ENCODE assay signal across 8 cellular contexts in the genomic region with DNA sequence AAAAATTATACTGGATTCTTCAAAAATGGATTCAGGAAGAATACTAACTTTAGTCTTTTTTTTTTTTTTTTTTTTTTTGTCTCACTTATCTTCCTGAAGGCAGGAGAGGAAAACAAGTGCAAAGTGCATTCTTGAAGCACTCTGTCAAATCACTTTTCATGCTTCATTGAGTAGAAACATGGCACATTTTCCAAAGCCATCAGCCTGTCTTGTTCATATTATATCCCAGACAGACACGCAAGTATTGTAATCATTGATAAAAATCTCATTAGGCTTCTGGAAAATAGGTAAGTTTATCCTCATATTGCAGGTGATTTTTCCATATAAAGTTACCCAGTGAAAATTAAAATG. TPM values are rescaled to one million over a fixed set of nuclear protein-coding genes. Genes with fewer than 3 reads are reported as not detected.
DNase-seq lines count a peak whose midpoint lies in the region; ATAC-seq, FAIRE-seq and TF ChIP-seq lines count a peak whose summit lies in the region.

No MANE protein-coding gene starts in this region.

- peak overlapping the region; percentile 50 for H3K27ac ChIP-seq in HepG2 (ENCODE audit: extremely low read length, insufficient read depth, low read length)
- H3K27ac ChIP-seq in right lobe of liver = no peak overlapping the region
- no peak overlapping the region for H3K27ac ChIP-seq in astrocyte (ENCODE audit: low read depth, low read length)
- no peak overlapping the region for H3K27ac ChIP-seq in upper lobe of right lung

- 85% methylated on average over 1 of the region's 1 CpG for WGBS in HepG2 (ENCODE audit: low lambda C conversion rate)
- 100% methylated on average over 1 of the region's 1 CpG for WGBS in right lobe of liver (ENCODE audit: insufficient coverage, low coverage, low lambda C conversion rate, missing lambda C conversion rate)

- H3K4me3 ChIP-seq in HepG2 (replicated peaks in 1 of 3; ENCODE audit: insufficient read depth in 1 of 3, low read depth in 2 of 3, low read length in 3 of 3) = peak overlapping the region; percentile 77 to 84 (median 83); a peak in 5 of 6 replicates
- H3K4me3 ChIP-seq in right lobe of liver = no peak overlapping the region
- H3K4me3 ChIP-seq in astrocyte (ENCODE audit: insufficient read depth, low read depth, low read length) = no peak overlapping the region
- peak overlapping the region; percentile 28 for H3K4me3 ChIP-seq in upper lobe of right lung

- H3K27me3 ChIP-seq in HepG2 (ENCODE audit: control insufficient read depth in 1 of 2, insufficient read depth in 2 of 2, low read length in 2 of 2) (no peaks in the 10 kb centered on the region; a peak in 1 of 5 replicates), right lobe of liver (no peaks in the 10 kb centered on the region), astrocyte (ENCODE audit: insufficient read depth, low read length) (no peaks in the 10 kb centered on the region), upper lobe of right lung (no peaks in the 10 kb centered on the region)

- intact Hi-C loops in HepG2 (cut with micrococcal nuclease; ENCODE audit: unreplicated experiment) = loop anchor here (2.0 kb wide), 2 partner anchors 181 to 189 kb away; partner anchors contain the start of gene NUDT6
- intact Hi-C loops in right lobe of liver (cut with DNase I) = no loop called here
- intact Hi-C loops in upper lobe of right lung (cut with DNase I) = no loop called here

- peaks cover 5% of the 10 kb centered on the region for H3K4me1 Mint-ChIP-seq in astrocyte (ENCODE audit: low read depth, unreplicated experiment)

- no peaks in the 10 kb centered on the region for H3K27me3 Mint-ChIP-seq in astrocyte (ENCODE audit: low read depth, unreplicated experiment)

- no peak for TF ChIP-seq CTCF in HepG2 (CRISPR knock-in tag; IDR thresholded peaks at IDR 0.05)
- TF ChIP-seq CTCF in right lobe of liver (IDR thresholded peaks at IDR 0.05) = no peak
- no peak for TF ChIP-seq CTCF in astrocyte (IDR thresholded peaks at IDR 0.05; ENCODE audit: insufficient read depth, low read depth, low read length)
- no peak for TF ChIP-seq CTCF in upper lobe of right lung (IDR thresholded peaks at IDR 0.05)

- H3K9me3 ChIP-seq in HepG2 (ENCODE audit: low read length) = peaks cover 7% of the 10 kb centered on the region; the same call in 1 of the 2 replicates
- H3K9me3 ChIP-seq in right lobe of liver = no peaks in the 10 kb centered on the region
- no peaks in the 10 kb centered on the region for H3K9me3 ChIP-seq in astrocyte (ENCODE audit: insufficient read depth, low read depth, low read length)
- H3K9me3 ChIP-seq in upper lobe of right lung = no peaks in the 10 kb centered on the region

- H3K79me2 ChIP-seq in HepG2 (ENCODE audit: insufficient read depth, low read length) (no peaks in the 10 kb centered on the region), astrocyte (ENCODE audit: insufficient read depth, low read length) (no peaks in the 10 kb centered on the region)

- no TSS peak for BruUV-seq in HepG2 (replicated peaks; lab: Mats Ljungman, UMichigan)

- no peak for TF ChIP-seq EP300 in HepG2 (IDR thresholded peaks at IDR 0.05; ENCODE audit: low read depth in 2 of 2, low read length in 2 of 2)
- TF ChIP-seq EP300 in HepG2 (CRISPR knock-in tag; IDR thresholded peaks at IDR 0.05; ENCODE audit: borderline replicate concordance) = no peak

- no peak for TF ChIP-seq POLR2A in HepG2 (IDR thresholded peaks at IDR 0.05; ENCODE audit: insufficient read depth in 1 of 2, low read depth in 2 of 2, low read length in 2 of 2)
- TF ChIP-seq POLR2A in right lobe of liver (IDR thresholded peaks at IDR 0.05) = no peak

- in situ Hi-C loops in HepG2 (cut with HindIII; ENCODE audit: extremely low pct_ligation_motif_present, low pct_unique_long_range_greater_than_20kb) = no loop called here

- DNase-seq in HepG2 (ENCODE audit: low spot score) (no peak), right lobe of liver (no peak), astrocyte (ENCODE audit: low read depth) (no peak), left kidney (ENCODE audit: low read depth, low spot score) (peak; percentile 15), upper lobe of right lung (no peak), left lobe of liver (ENCODE audit: low spot score) (no peak), NCI-H748 (lab: John Stamatoyannopoulos, UW; ENCODE audit: unreplicated experiment) (no peak)

- POLR2A ChIA-PET in HepG2 (lab: Yijun Ruan, JAX) = no interaction called here

- peaks cover 3% of the 10 kb centered on the region for H3K36me3 Mint-ChIP-seq in astrocyte (ENCODE audit: low read depth, unreplicated experiment)

- H3K27ac Mint-ChIP-seq in astrocyte (ENCODE audit: unreplicated experiment) = peak overlapping the region; percentile 87

- H3K4me1 ChIP-seq in HepG2 (ENCODE audit: insufficient read depth, low read length) (peaks cover 15% of the 10 kb centered on the region), right lobe of liver (peaks cover 0 to 4% (median 3%) of the 10 kb centered on the region in 4 donors), astrocyte (ENCODE audit: insufficient read depth, low read length) (peaks cover 6% of the 10 kb centered on the region), upper lobe of right lung (peaks cover 9% of the 10 kb centered on the region)

- H3K9ac ChIP-seq in HepG2 (ENCODE audit: insufficient read depth, low read depth, low read length) = peak overlapping the region; percentile 63; the same call in 1 of the 2 replicates
- H3K9ac ChIP-seq in astrocyte (ENCODE audit: low read length) = no peak overlapping the region

- H4K20me1 ChIP-seq in HepG2 (ENCODE audit: insufficient read depth, low read length) = no peaks in the 10 kb centered on the region
- H4K20me1 ChIP-seq in astrocyte (ENCODE audit: insufficient read depth, low read length) = no peaks in the 10 kb centered on the region

- peak overlapping the region; percentile 98 for H3K4me3 Mint-ChIP-seq in astrocyte (ENCODE audit: unreplicated experiment)

- H3K4me2 ChIP-seq in HepG2 (ENCODE audit: low read depth, low read length) = peak overlapping the region; percentile 95
- H3K4me2 ChIP-seq in astrocyte (ENCODE audit: low read length) = peak overlapping the region; percentile 89

- no peak for ATAC-seq in HepG2
- no peak for ATAC-seq in right lobe of liver
- ATAC-seq in upper lobe of right lung = no peak
- ATAC-seq in GM21825 (IDR thresholded peaks at IDR 0.05; ENCODE audit: unreplicated experiment) = no peak
- no peak for ATAC-seq in left lobe of liver

- H3K36me3 ChIP-seq in HepG2 (replicated peaks in 1 of 2; ENCODE audit: control insufficient read depth in 1 of 2, insufficient read depth in 2 of 2, low read length in 2 of 2) (no peaks in the 10 kb centered on the region), right lobe of liver (no peaks in the 10 kb centered on the region), astrocyte (ENCODE audit: insufficient read depth, low read length) (no peaks in the 10 kb centered on the region), upper lobe of right lung (no peaks in the 10 kb centered on the region)

- no peak for TF ChIP-seq RAD21 in HepG2 (CRISPR knock-in tag; IDR thresholded peaks at IDR 0.05)

- CTCF ChIA-PET in HepG2 (lab: Yijun Ruan, JAX; ENCODE audit: low intra/inter-chr PET ratio, low total read pairs) = no interaction called here

- FAIRE-seq in HepG2 (lab: Jason Lieb, UNC) (no peak), astrocyte (lab: Jason Lieb, UNC) (no peak)

- H3K9me3 Mint-ChIP-seq in astrocyte (ENCODE audit: unreplicated experiment) = no peaks in the 10 kb centered on the region

- H2AFZ ChIP-seq in HepG2 (ENCODE audit: low read length) (peak overlapping the region; percentile 59), astrocyte (ENCODE audit: low read depth, low read length) (no peak overlapping the region)

TF ChIP-seq in HepG2, 621 proteins besides CTCF, POLR2A, EP300 and RAD21:
- TF ChIP-seq HNF4A (CRISPR knock-in tag; IDR thresholded peaks at IDR 0.05) = 0 out of 2 replicates have a peak, but pooled peaks have one; percentile 23
- TF ChIP-seq ZBTB3 (CRISPR knock-in tag; IDR thresholded peaks at IDR 0.05; ENCODE audit: borderline replicate concordance, low read depth) = no peak
- no peak for TF ChIP-seq CREB3 (CRISPR knock-in tag; IDR thresholded peaks at IDR 0.05)

RNA-seq across cellular contexts. Expression of gene BBS12, which starts 1.3 kb away (rescaled TPM):
- total RNA-seq in HepG2 (2016; rRNA removed; fragmentation: Illumina TruSeq; extraction: Trizol) (1.7 and 2.1 TPM in 2 replicates), right lobe of liver (1 to 10 TPM in 1 of 6 experiments, under 1 TPM in 5; 0.25 to 1.1 (median 0.65) TPM), astrocyte (4.5 and 4.7 TPM in 2 replicates), upper lobe of right lung (2.8 TPM), left lobe of liver (0.55 TPM)
- 0.18 and 0.20 TPM in 2 replicates for total RNA-seq in HepG2 (2016; cell fraction: cytosol; rRNA removed; fragmentation: Illumina TruSeq; extraction: Trizol; ENCODE audit: low read depth)
- total RNA-seq in HepG2 (2016; cell fraction: insoluble cytoplasmic fraction; rRNA removed; fragmentation: Illumina TruSeq; extraction: Trizol) = 1.5 and 2.4 TPM in 2 replicates
- 0.90 TPM in 2 replicates for total RNA-seq in HepG2 (2016; cell fraction: membrane; rRNA removed; fragmentation: Illumina TruSeq; extraction: Trizol)
- total RNA-seq in HepG2 (2016; cell fraction: nucleus; rRNA removed; fragmentation: Illumina TruSeq; extraction: Trizol) = 1.0 and 1.2 TPM in 2 replicates
- 0.29 and 0.32 TPM in 2 replicates for polyA plus RNA-seq in HepG2 (2011; rRNA removed)
- polyA plus RNA-seq in HepG2 (2011; cell fraction: cytosol; rRNA removed) = 0.17 and 0.35 TPM in 2 replicates
- polyA plus RNA-seq in HepG2 (2011; cell fraction: nucleus; rRNA removed) = 0.18 and 0.29 TPM in 2 replicates
- 1.0 and 1.5 TPM in 2 replicates for polyA plus RNA-seq in HepG2 (2012)
- 0.08 and 0.09 TPM in 2 replicates for polyA plus RNA-seq in HepG2 (2016; cell fraction: cytosol; fragmentation: Illumina TruSeq; extraction: Trizol; ENCODE audit: low read depth)
- polyA plus RNA-seq in HepG2 (2016; cell fraction: insoluble cytoplasmic fraction; fragmentation: Illumina TruSeq; extraction: Trizol; ENCODE audit: low read depth) = 1.3 and 1.6 TPM in 2 replicates
- polyA plus RNA-seq in HepG2 (2016; cell fraction: membrane; fragmentation: Illumina TruSeq; extraction: Trizol; ENCODE audit: low read depth) = 0.26 and 0.31 TPM in 2 replicates
- 0.57 and 1.1 TPM in 2 replicates for polyA plus RNA-seq in HepG2 (2016; cell fraction: nucleus; fragmentation: Illumina TruSeq; extraction: Trizol; ENCODE audit: insufficient read depth, low read depth)
- polyA minus RNA-seq in HepG2 (2011; rRNA and poly(A)+ RNA removed; ENCODE audit: low replicate concordance) = 0.24 and 0.77 TPM in 2 replicates
- polyA minus RNA-seq in HepG2 (2011; cell fraction: cytosol; rRNA and poly(A)+ RNA removed) = 0.79 and 0.89 TPM in 2 replicates
- polyA minus RNA-seq in HepG2 (2011; cell fraction: nucleus; rRNA and poly(A)+ RNA removed) = 2.3 and 4.0 TPM in 2 replicates

Comparison
In these comparisons a context has a peak if more than half of its experiments do, and no peak if none do; other contexts are left out.
1. H3K4me3 ChIP-seq: peak in HepG2 (3 of 3) and upper lobe of right lung (single experiment); none in right lobe of liver (0 of 3) and astrocyte (single experiment).